8 cellular contexts compared by ENCODE assay signal in the genomic region with DNA sequence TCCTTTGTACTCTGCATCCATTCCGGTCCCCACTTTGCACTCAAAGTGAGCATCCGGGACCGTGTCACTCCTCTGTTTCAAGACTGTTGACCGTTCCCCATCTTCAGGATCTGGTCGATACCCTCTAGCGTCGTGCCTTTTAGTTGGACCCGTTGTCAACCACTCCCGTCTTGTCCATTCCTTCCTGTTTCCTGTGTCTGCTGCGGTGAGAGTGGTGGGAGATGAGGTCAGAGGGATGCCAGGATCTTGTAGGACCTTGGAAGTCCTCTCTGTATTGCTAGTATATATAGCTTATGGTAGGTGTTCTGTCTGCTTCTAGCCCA. TPM values are rescaled to one million over a fixed set of nuclear protein-coding genes. Genes with fewer than 3 reads are reported as not detected.
DNase-seq lines count a peak whose midpoint lies in the region; ATAC-seq lines count a peak whose summit lies in the region.

No MANE protein-coding gene starts in this region.

- H3K4me3 Mint-ChIP-seq in activated CD4-positive, alpha-beta T cell treated with anti-CD3 and anti-CD28 coated beads, Interleukin-2, amount 10 ng/mL, durations not matched to agents 7 days and 5 days = peak overlapping the region; percentile 99
- peak overlapping the region; percentile 95 for H3K4me3 Mint-ChIP-seq in activated T-helper 17 cell treated with anti-CD3 and anti-CD28 coated beads, Interleukin-2, amount 50 U/mL, for 72 hours

- H3K4me1 Mint-ChIP-seq in activated CD4-positive, alpha-beta T cell treated with anti-CD3 and anti-CD28 coated beads, Interleukin-2, amount 10 ng/mL, durations not matched to agents 7 days and 5 days = peaks cover 34% of the 10 kb centered on the region
- peaks cover 10% of the 10 kb centered on the region for H3K4me1 Mint-ChIP-seq in activated T-helper 17 cell treated with anti-CD3 and anti-CD28 coated beads, Interleukin-2, amount 50 U/mL, for 72 hours

- H3K9me3 Mint-ChIP-seq in activated CD4-positive, alpha-beta T cell treated with anti-CD3 and anti-CD28 coated beads, Interleukin-2, amount 10 ng/mL, durations not matched to agents 7 days and 5 days = no peaks in the 10 kb centered on the region
- H3K9me3 Mint-ChIP-seq in activated T-helper 17 cell treated with anti-CD3 and anti-CD28 coated beads, Interleukin-2, amount 50 U/mL, for 72 hours = no peaks in the 10 kb centered on the region

- ATAC-seq in activated T-helper 17 cell treated with anti-CD3 and anti-CD28 coated beads, Interleukin-2, amount 50 U/mL, for 72 hours (replicated peaks) = peak; percentile 29
- ATAC-seq in GM21619 (IDR thresholded peaks at IDR 0.05; ENCODE audit: unreplicated experiment) = no peak

- POLR2A ChIA-PET in activated CD4-positive, alpha-beta T cell treated with anti-CD3 and anti-CD28 coated beads, Interleukin-2, amount 10 ng/mL, durations not matched to agents 7 days and 5 days (lab: Charles Lee) = no interaction called here

- CTCF ChIA-PET in activated CD4-positive, alpha-beta T cell treated with anti-CD3 and anti-CD28 coated beads, Interleukin-2, amount 10 ng/mL, durations not matched to agents 7 days and 5 days (lab: Charles Lee) = interaction anchor here (1.2 to 1.4 kb wide), 3 partner anchors 11 to 171 kb away, joined by 3 to 6 read pairs (median 4); no protein-coding TSS in a partner anchor

- H3K4me3 ChIP-seq in iPS-11a (ENCODE audit: low read depth, low read length) (peak overlapping the region; percentile 100), skin epidermis (peak overlapping the region; percentile 77 to 94 (median 86))

- peak overlapping the region; percentile 58 to 96 (median 83) for H3K27ac ChIP-seq in skin epidermis

- DNase-seq in activated CD4-positive, alpha-beta T cell treated with anti-CD3 and anti-CD28 coated beads, Interleukin-2, amount 10 ng/mL, durations not matched to agents 7 days and 5 days = no peak
- DNase-seq in activated CD4-positive, alpha-beta T cell treated with anti-CD3 and anti-CD28 coated beads, Interleukin-2, amount 50 U/mL, for 1 hour = no peak
- peak; percentile 18 for DNase-seq in HS-5 (ENCODE audit: low read depth)
- no peak for DNase-seq in activated gamma-delta T cell treated with Interleukin-2 at 50 U/mL for 16 hours

- no peaks in the 10 kb centered on the region for H3K27me3 Mint-ChIP-seq in activated CD4-positive, alpha-beta T cell treated with anti-CD3 and anti-CD28 coated beads, Interleukin-2, amount 10 ng/mL, durations not matched to agents 7 days and 5 days
- no peaks in the 10 kb centered on the region for H3K27me3 Mint-ChIP-seq in activated T-helper 17 cell treated with anti-CD3 and anti-CD28 coated beads, Interleukin-2, amount 50 U/mL, for 72 hours

- H3K27ac Mint-ChIP-seq in activated CD4-positive, alpha-beta T cell treated with anti-CD3 and anti-CD28 coated beads, Interleukin-2, amount 10 ng/mL, durations not matched to agents 7 days and 5 days = peak overlapping the region; percentile 97
- H3K27ac Mint-ChIP-seq in activated T-helper 17 cell treated with anti-CD3 and anti-CD28 coated beads, Interleukin-2, amount 50 U/mL, for 72 hours = peak overlapping the region; percentile 94

- H3K36me3 Mint-ChIP-seq in activated CD4-positive, alpha-beta T cell treated with anti-CD3 and anti-CD28 coated beads, Interleukin-2, amount 10 ng/mL, durations not matched to agents 7 days and 5 days (ENCODE audit: low read depth) = peaks cover 21% of the 10 kb centered on the region
- H3K36me3 Mint-ChIP-seq in activated T-helper 17 cell treated with anti-CD3 and anti-CD28 coated beads, Interleukin-2, amount 50 U/mL, for 72 hours (ENCODE audit: low read depth) = peaks cover 57% of the 10 kb centered on the region

RNA-seq across cellular contexts. Expression of a gene that starts 0.6 kb away (rescaled TPM):
- total RNA-seq in activated CD4-positive, alpha-beta T cell treated with anti-CD3 and anti-CD28 coated beads, Interleukin-2, amount 10 ng/mL, durations not matched to agents 7 days and 5 days = 100 to 1,000 TPM; 115 to 128 TPM
- total RNA-seq in activated T-helper 17 cell treated with anti-CD3 and anti-CD28 coated beads, Interleukin-2, amount 50 U/mL, for 72 hours = 100 to 1,000 TPM in 1 of 2 donors, 10 to 100 TPM in 1; 93.3 to 111 TPM

RNA-seq across cellular contexts. Expression of a gene that starts 8.0 kb away (rescaled TPM):
- not detected for total RNA-seq in activated CD4-positive, alpha-beta T cell treated with anti-CD3 and anti-CD28 coated beads, Interleukin-2, amount 10 ng/mL, durations not matched to agents 7 days and 5 days
- total RNA-seq in activated T-helper 17 cell treated with anti-CD3 and anti-CD28 coated beads, Interleukin-2, amount 50 U/mL, for 72 hours = not detected

RNA-seq across cellular contexts. Expression of a gene that starts 25.5 kb away (rescaled TPM):
- 10 to 100 TPM; 65.3 to 65.9 TPM for total RNA-seq in activated CD4-positive, alpha-beta T cell treated with anti-CD3 and anti-CD28 coated beads, Interleukin-2, amount 10 ng/mL, durations not matched to agents 7 days and 5 days
- 10 to 100 TPM; 62.7 to 63.7 TPM for total RNA-seq in activated T-helper 17 cell treated with anti-CD3 and anti-CD28 coated beads, Interleukin-2, amount 50 U/mL, for 72 hours

RNA-seq across cellular contexts. Expression of a gene that starts 48.6 kb away (rescaled TPM):
- 1 to 10 TPM; 1.6 to 1.9 TPM for total RNA-seq in activated CD4-positive, alpha-beta T cell treated with anti-CD3 and anti-CD28 coated beads, Interleukin-2, amount 10 ng/mL, durations not matched to agents 7 days and 5 days
- 10 to 100 TPM in 1 of 2 donors, 1 to 10 TPM in 1; 5.6 to 10.1 TPM for total RNA-seq in activated T-helper 17 cell treated with anti-CD3 and anti-CD28 coated beads, Interleukin-2, amount 50 U/mL, for 72 hours
